In the genomic region with DNA sequence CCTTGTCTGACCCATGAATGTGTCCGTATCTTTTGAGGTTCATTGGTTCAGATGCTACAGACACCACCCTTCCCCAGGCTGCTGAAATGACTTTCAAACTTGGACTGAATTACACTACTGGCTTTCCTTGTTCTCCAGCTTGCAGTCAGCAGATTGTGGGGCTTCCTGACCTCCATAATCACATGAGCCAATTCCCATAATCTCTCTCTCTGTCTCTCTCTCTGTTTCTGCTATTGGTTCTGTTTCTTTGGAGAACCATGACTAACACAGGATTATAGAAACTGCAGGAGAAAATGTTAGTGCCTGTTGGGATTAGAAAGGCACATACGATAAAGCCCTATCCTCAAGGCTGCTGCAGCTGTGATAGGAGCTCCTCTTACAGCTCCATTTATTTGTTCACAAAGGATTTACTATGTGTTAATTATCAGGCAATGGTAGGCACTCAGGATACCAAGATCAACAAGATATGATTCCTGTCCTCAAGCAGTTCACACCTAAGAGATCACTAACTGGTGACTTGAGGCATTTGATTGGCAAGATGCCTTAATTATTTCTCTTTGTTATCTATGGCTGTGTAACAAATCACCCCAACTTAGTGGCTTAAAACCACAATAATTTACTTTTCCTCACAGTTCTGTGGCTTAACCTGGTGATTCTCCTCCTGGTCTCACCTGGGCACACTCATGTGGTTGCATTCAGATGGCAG, we compare ENCODE assay signal across 15 cellular contexts. TPM values are rescaled to one million over a fixed set of nuclear protein-coding genes. Genes with fewer than 3 reads are reported as not detected.
"Had no signal": no experiment of that assay in that cellular context is flagged by ENCODE, and none has a peak within 500 bp of the region (broad histone marks: within the 10 kb centered on the region; RNA-seq: fewer than 3 reads in every experiment).

No MANE protein-coding gene starts in this region.

- H3K4me3 Mint-ChIP-seq: activated naive CD4-positive, alpha-beta T cell treated with anti-CD3 and anti-CD28 coated beads, Interleukin-2, amount 50 U/mL, for 24 hours; immature natural killer cell had no signal

- H3K36me3 Mint-ChIP-seq: activated naive CD4-positive, alpha-beta T cell treated with anti-CD3 and anti-CD28 coated beads, Interleukin-2, amount 50 U/mL, for 24 hours; immature natural killer cell had no signal

- ATAC-seq: activated CD4-positive, CD25-positive, alpha-beta regulatory T cell treated with anti-CD3 and anti-CD28 coated beads, Interleukin-2, amount 50 U/mL, for 24 hours; pancreas had no signal

- H3K36me3 ChIP-seq: adrenal gland, esophagus muscularis mucosa, pancreas, tibial artery had no signal

- H3K27ac ChIP-seq: esophagus muscularis mucosa, pancreas, tibial artery had no signal

- H3K4me3 ChIP-seq: adrenal gland, esophagus muscularis mucosa, lung, pancreas, tibial artery had no signal

- H3K27ac Mint-ChIP-seq: activated naive CD4-positive, alpha-beta T cell treated with anti-CD3 and anti-CD28 coated beads, Interleukin-2, amount 50 U/mL, for 24 hours; immature natural killer cell had no signal

- H3K27me3 ChIP-seq: pancreas had no signal

- H3K9me3 ChIP-seq: adrenal gland, esophagus muscularis mucosa, pancreas, tibial artery had no signal

- DNase-seq: activated CD4-positive, alpha-beta T cell treated with anti-CD3 and anti-CD28 coated beads, Interleukin-2, amount 50 U/mL, for 48 hours; activated T-cell treated with anti-CD3 and anti-CD28 coated beads, Interleukin-2, amount 50 U/mL, for 1 hour; caudate nucleus; immature natural killer cell; pancreas; retina; stimulated activated CD4-positive, alpha-beta T cell treated with anti-CD3 and anti-CD28 coated beads, Interleukin-15, amount 100 ng/mL, for 24 hours; stimulated activated CD4-positive, alpha-beta T cell treated with anti-CD3 and anti-CD28 coated beads, Interleukin-4, amount 100 ng/mL, for 1 hour; stimulated activated naive CD4-positive, alpha-beta T cell; tibial artery had no signal

- H3K9me3 Mint-ChIP-seq: activated naive CD4-positive, alpha-beta T cell treated with anti-CD3 and anti-CD28 coated beads, Interleukin-2, amount 50 U/mL, for 24 hours; immature natural killer cell had no signal

- H3K4me1 Mint-ChIP-seq: activated naive CD4-positive, alpha-beta T cell treated with anti-CD3 and anti-CD28 coated beads, Interleukin-2, amount 50 U/mL, for 24 hours; immature natural killer cell had no signal

RNA-seq across cellular contexts. Expression of a gene that starts 20.6 kb away (rescaled TPM):
- polyA plus RNA-seq: immature natural killer cell had no signal

RNA-seq across cellular contexts. Expression of a gene that starts 40.8 kb away (rescaled TPM):
- polyA plus RNA-seq: immature natural killer cell had no signal
